1 cellular context compared by ENCODE assay signal in genomic region chr9:36161187-36161586, GRCh38.
TF ChIP-seq lines count a peak whose summit lies in the region.

No MANE protein-coding gene starts in this region.

TF ChIP-seq in WTC11, 78 proteins besides CTCF, POLR2A, EP300 and RAD21 (continued from another document):
- TF ChIP-seq, protein P1, sequence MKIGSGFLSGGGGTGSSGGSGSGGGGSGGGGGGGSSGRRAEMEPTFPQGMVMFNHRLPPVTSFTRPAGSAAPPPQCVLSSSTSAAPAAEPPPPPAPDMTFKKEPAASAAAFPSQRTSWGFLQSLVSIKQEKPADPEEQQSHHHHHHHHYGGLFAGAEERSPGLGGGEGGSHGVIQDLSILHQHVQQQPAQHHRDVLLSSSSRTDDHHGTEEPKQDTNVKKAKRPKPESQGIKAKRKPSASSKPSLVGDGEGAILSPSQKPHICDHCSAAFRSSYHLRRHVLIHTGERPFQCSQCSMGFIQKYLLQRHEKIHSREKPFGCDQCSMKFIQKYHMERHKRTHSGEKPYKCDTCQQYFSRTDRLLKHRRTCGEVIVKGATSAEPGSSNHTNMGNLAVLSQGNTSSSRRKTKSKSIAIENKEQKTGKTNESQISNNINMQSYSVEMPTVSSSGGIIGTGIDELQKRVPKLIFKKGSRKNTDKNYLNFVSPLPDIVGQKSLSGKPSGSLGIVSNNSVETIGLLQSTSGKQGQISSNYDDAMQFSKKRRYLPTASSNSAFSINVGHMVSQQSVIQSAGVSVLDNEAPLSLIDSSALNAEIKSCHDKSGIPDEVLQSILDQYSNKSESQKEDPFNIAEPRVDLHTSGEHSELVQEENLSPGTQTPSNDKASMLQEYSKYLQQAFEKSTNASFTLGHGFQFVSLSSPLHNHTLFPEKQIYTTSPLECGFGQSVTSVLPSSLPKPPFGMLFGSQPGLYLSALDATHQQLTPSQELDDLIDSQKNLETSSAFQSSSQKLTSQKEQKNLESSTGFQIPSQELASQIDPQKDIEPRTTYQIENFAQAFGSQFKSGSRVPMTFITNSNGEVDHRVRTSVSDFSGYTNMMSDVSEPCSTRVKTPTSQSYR (CRISPR knock-in tag; IDR thresholded peaks at IDR 0.05), result no peak
- TF ChIP-seq ZBTB21 (CRISPR knock-in tag; IDR thresholded peaks at IDR 0.05; ENCODE audit: borderline replicate concordance), result no peak
- TF ChIP-seq, protein P2, sequence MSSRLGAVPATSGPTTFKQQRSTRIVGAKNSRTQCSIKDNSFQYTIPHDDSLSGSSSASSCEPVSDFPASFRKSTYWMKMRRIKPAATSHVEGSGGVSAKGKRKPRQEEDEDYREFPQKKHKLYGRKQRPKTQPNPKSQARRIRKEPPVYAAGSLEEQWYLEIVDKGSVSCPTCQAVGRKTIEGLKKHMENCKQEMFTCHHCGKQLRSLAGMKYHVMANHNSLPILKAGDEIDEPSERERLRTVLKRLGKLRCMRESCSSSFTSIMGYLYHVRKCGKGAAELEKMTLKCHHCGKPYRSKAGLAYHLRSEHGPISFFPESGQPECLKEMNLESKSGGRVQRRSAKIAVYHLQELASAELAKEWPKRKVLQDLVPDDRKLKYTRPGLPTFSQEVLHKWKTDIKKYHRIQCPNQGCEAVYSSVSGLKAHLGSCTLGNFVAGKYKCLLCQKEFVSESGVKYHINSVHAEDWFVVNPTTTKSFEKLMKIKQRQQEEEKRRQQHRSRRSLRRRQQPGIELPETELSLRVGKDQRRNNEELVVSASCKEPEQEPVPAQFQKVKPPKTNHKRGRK (CRISPR knock-in tag; IDR thresholded peaks at IDR 0.05; ENCODE audit: borderline replicate concordance), result no peak
- TF ChIP-seq NFE2L1 (CRISPR knock-in tag; IDR thresholded peaks at IDR 0.05), result no peak
- no peak for TF ChIP-seq ZNF121 (CRISPR knock-in tag; IDR thresholded peaks at IDR 0.05)
- TF ChIP-seq TEAD1 (CRISPR knock-in tag; IDR thresholded peaks at IDR 0.05), result no peak
